ENCODE assay signal across 1 cellular context in genomic region chr2:20447437-20448245, GRCh38.
A peak's percentile ranks its signal among the peaks of the same experiment; 100 is the strongest.
TF ChIP-seq lines count a peak whose summit lies in the region.

No MANE protein-coding gene starts in this region.

TF ChIP-seq in HepG2, 621 proteins besides CTCF, POLR2A, EP300 and RAD21 (continued from another document and continues in another):
- TF ChIP-seq MLXIP (CRISPR knock-in tag; IDR thresholded peaks at IDR 0.05; ENCODE audit: borderline replicate concordance): no peak
- TF ChIP-seq ZNF691 (CRISPR knock-in tag; IDR thresholded peaks at IDR 0.05; ENCODE audit: borderline replicate concordance, low read depth): peak; percentile 80
- TF ChIP-seq ZNF33B (CRISPR knock-in tag; IDR thresholded peaks at IDR 0.05): no peak
- 0 out of 2 replicates have a peak, but pooled peaks have one; percentile 66 for TF ChIP-seq NFATC3 (CRISPR knock-in tag; IDR thresholded peaks at IDR 0.05)
- peak; percentile 96 for TF ChIP-seq ZNF839 (CRISPR knock-in tag; IDR thresholded peaks at IDR 0.05; ENCODE audit: borderline replicate concordance)
- peak; percentile 84; the same call in 1 of the 2 replicates for TF ChIP-seq NRL (CRISPR knock-in tag; IDR thresholded peaks at IDR 0.05; ENCODE audit: borderline replicate concordance)
- peak; percentile 34; the same call in 1 of the 2 replicates for TF ChIP-seq PRDM10 (CRISPR knock-in tag; IDR thresholded peaks at IDR 0.05; ENCODE audit: low read depth)
- TF ChIP-seq ZNF616 (CRISPR knock-in tag; IDR thresholded peaks at IDR 0.05; ENCODE audit: low read depth): peak; percentile 23; the same call in 1 of the 2 replicates
- peak; percentile 50; the same call in 1 of the 2 replicates for TF ChIP-seq JUND (CRISPR knock-in tag; IDR thresholded peaks at IDR 0.05)
- TF ChIP-seq MYNN (CRISPR knock-in tag; IDR thresholded peaks at IDR 0.05; ENCODE audit: low read depth): no peak
- TF ChIP-seq ZNF761 (CRISPR knock-in tag; conservative IDR thresholded peaks at IDR 0.05): peak; percentile 56
- TF ChIP-seq ZNF564 (CRISPR knock-in tag; IDR thresholded peaks at IDR 0.05): peak; percentile 18; the same call in 1 of the 2 replicates
- no peak; the same call in 1 of the 2 replicates for TF ChIP-seq MAFG (CRISPR knock-in tag; IDR thresholded peaks at IDR 0.05)
- TF ChIP-seq ATF6 (CRISPR knock-in tag; conservative IDR thresholded peaks at IDR 0.05): no peak
- no peak for TF ChIP-seq ATM (IDR thresholded peaks at IDR 0.05; ENCODE audit: borderline replicate concordance)
- TF ChIP-seq ZFP37 (CRISPR knock-in tag; IDR thresholded peaks at IDR 0.05; ENCODE audit: borderline replicate concordance): peak; percentile 85; the same call in 1 of the 2 replicates
- TF ChIP-seq ATF4 (CRISPR knock-in tag; IDR thresholded peaks at IDR 0.05): 0 out of 4 replicates have a peak, but pooled peaks of 1 of the 2 experiments have one; percentile 38
- TF ChIP-seq HDAC6 (IDR thresholded peaks at IDR 0.05; ENCODE audit: low read depth, low read length): 0 out of 2 replicates have a peak, but pooled peaks have one; percentile 14
- no peak for TF ChIP-seq GTF2F1 (IDR thresholded peaks at IDR 0.05; ENCODE audit: low read length)
- no peak; the same call in 1 of the 2 replicates for TF ChIP-seq ZBTB39 (CRISPR knock-in tag; IDR thresholded peaks at IDR 0.05)
- TF ChIP-seq KMT2A (CRISPR knock-in tag; IDR thresholded peaks at IDR 0.05): peak; percentile 64; the same call in 1 of the 2 replicates
- TF ChIP-seq ZNF274 (CRISPR knock-in tag; IDR thresholded peaks at IDR 0.05): peak; percentile 69
- TF ChIP-seq RFXAP (CRISPR knock-in tag; IDR thresholded peaks at IDR 0.05; ENCODE audit: borderline replicate concordance): no peak; the same call in 1 of the 2 replicates
- TF ChIP-seq CBFB (CRISPR knock-in tag; IDR thresholded peaks at IDR 0.05): peak; percentile 28; the same call in 1 of the 2 replicates
- no peak for TF ChIP-seq JUNB (CRISPR knock-in tag; IDR thresholded peaks at IDR 0.05; ENCODE audit: borderline replicate concordance)
- peak; percentile 37; the same call in 1 of the 2 replicates for TF ChIP-seq FOSL2 (CRISPR knock-in tag; IDR thresholded peaks at IDR 0.05)
- TF ChIP-seq ZBTB20 (CRISPR knock-in tag; IDR thresholded peaks at IDR 0.05; ENCODE audit: borderline replicate concordance, low read depth): peak; percentile 81
- no peak; the same call in none of the 2 replicates for TF ChIP-seq ZNF589 (CRISPR knock-in tag; conservative IDR thresholded peaks at IDR 0.05)
- peak; percentile 12; the same call in 1 of the 2 replicates for TF ChIP-seq ZNF142 (CRISPR knock-in tag; IDR thresholded peaks at IDR 0.05)
- peak; percentile 27; the same call in 1 of the 2 replicates for TF ChIP-seq FOSL1 (CRISPR knock-in tag; IDR thresholded peaks at IDR 0.05; ENCODE audit: borderline replicate concordance)
- TF ChIP-seq ZNF484 (CRISPR knock-in tag; IDR thresholded peaks at IDR 0.05; ENCODE audit: borderline replicate concordance, low read depth): 0 out of 2 replicates have a peak, but pooled peaks have one; percentile 59
- TF ChIP-seq NR2C2 (CRISPR knock-in tag; IDR thresholded peaks at IDR 0.05; ENCODE audit: borderline replicate concordance): peak; percentile 15; the same call in 1 of the 2 replicates
- 0 out of 2 replicates have a peak, but pooled peaks have one; percentile 85 for TF ChIP-seq PAWR (CRISPR knock-in tag; IDR thresholded peaks at IDR 0.05; ENCODE audit: borderline replicate concordance)
- TF ChIP-seq CEBPG (CRISPR knock-in tag; IDR thresholded peaks at IDR 0.05): no peak
